8 cellular contexts compared by ENCODE assay signal in the genomic region with DNA sequence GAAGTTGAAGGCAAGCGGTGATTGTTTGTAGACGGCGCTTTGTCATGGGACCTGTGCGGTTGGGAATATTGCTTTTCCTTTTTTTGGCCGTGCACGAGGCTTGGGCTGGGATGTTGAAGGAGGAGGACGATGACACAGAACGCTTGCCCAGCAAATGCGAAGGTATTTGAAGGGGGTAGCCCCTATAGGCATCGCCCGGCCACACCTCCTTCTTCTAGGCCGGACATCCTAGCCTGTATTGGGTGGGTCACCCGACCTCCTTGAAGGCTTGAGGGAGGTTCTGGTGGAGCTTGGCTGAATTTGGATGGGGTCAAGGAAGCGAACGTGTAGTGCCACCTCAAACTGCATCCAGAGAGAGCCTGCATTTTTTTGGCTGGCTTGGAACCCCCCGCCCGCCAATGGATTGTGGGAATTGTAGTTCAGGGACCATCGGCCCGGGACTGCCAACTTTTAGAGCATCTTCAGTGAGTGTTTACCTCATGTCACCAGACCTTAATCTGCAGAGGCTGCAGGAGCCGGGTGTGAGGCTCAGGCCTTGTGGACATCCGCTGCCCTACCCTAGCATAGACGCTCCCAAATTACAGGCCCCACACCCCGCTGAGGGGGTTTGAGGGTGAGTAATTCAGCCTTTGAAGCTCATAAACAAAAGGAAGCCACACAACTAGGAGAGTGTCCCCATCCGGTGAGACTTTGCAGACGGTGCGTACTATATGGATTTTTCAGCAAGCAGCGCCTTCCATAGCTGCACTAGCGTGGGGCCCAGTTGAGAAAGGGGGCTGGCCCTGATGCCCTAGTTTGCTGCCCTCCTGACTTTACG. TPM values are rescaled to one million over a fixed set of nuclear protein-coding genes. Genes with fewer than 3 reads are reported as not detected.
DNase-seq lines count a peak whose midpoint lies in the region; ATAC-seq and TF ChIP-seq lines count a peak whose summit lies in the region.

No MANE protein-coding gene starts in this region.

- no peaks in the 10 kb centered on the region for H3K9me3 ChIP-seq in Loucy (ENCODE audit: insufficient read depth, low read depth, low read length)
- H3K9me3 ChIP-seq in WERI-Rb-1 (ENCODE audit: severe bottlenecking): no peaks in the 10 kb centered on the region

- H3K9ac ChIP-seq in Loucy (ENCODE audit: low read depth, low read length, poor library complexity, severe bottlenecking): peak overlapping the region; percentile 91

- ATAC-seq in left colon: peak; percentile 38

- peak overlapping the region; percentile 78 for H2AFZ ChIP-seq in Loucy (ENCODE audit: low read length)

- H3F3A ChIP-seq in Loucy (ENCODE audit: low read depth): no peaks in the 10 kb centered on the region; the same call in 1 of the 2 replicates

- TF ChIP-seq CTCF in GM10266 (IDR thresholded peaks at IDR 0.05; ENCODE audit: control insufficient read depth, insufficient read depth, low read depth, missing control alignments) (no peak), Loucy (conservative IDR thresholded peaks at IDR 0.05; ENCODE audit: low read length) (no peak), WERI-Rb-1 (IDR thresholded peaks at IDR 0.05; ENCODE audit: low read depth, low read length) (no peak), choroid plexus epithelial cell (conservative IDR thresholded peaks at IDR 0.05; ENCODE audit: low read depth, low read length) (no peak)

- H4K20me1 ChIP-seq in Loucy (ENCODE audit: insufficient read depth, low read length, poor library complexity, severe bottlenecking): peaks cover 4% of the 10 kb centered on the region

- peaks cover 33% of the 10 kb centered on the region for H3K79me2 ChIP-seq in Loucy (ENCODE audit: insufficient read depth, low read length)

- H3K27me3 ChIP-seq in Loucy (ENCODE audit: insufficient read depth, low read length, poor library complexity, severe bottlenecking) (no peaks in the 10 kb centered on the region), WERI-Rb-1 (ENCODE audit: insufficient read depth, low read depth, severe bottlenecking) (no peaks in the 10 kb centered on the region)

- H3K4me2 ChIP-seq in Loucy (ENCODE audit: low read depth, low read length, poor library complexity, severe bottlenecking): peak overlapping the region; percentile 91

- peak overlapping the region; percentile 90 for H3K27ac ChIP-seq in WERI-Rb-1

- intact Hi-C loops in left colon (cut with DNase I, micrococcal nuclease): no loop called here

- H3K36me3 ChIP-seq in Loucy (ENCODE audit: insufficient read depth, low read length): no peaks in the 10 kb centered on the region
- H3K36me3 ChIP-seq in WERI-Rb-1: peaks cover 2% of the 10 kb centered on the region

- peak overlapping the region; percentile 99 for H3K4me3 ChIP-seq in Loucy (ENCODE audit: low read length, poor library complexity, severe bottlenecking)
- peak overlapping the region; percentile 88 for H3K4me3 ChIP-seq in WERI-Rb-1 (ENCODE audit: low read depth, low read length)
- H3K4me3 ChIP-seq in choroid plexus epithelial cell (ENCODE audit: low read depth, low read length): peak overlapping the region; percentile 92

- H3K4me1 ChIP-seq in Loucy (ENCODE audit: insufficient read depth, low read length, poor library complexity, severe bottlenecking): peaks cover 19% of the 10 kb centered on the region

- H3K9me2 ChIP-seq in Loucy (replicated peaks; ENCODE audit: low read depth, low read length): no peaks in the 10 kb centered on the region

- peak; percentile 77 for DNase-seq in GM10266 (ENCODE audit: extremely low spot score)
- peak; percentile 72 for DNase-seq in GOT3 (lab: John Stamatoyannopoulos, UW)
- DNase-seq in WERI-Rb-1: peak; percentile 53
- DNase-seq in choroid plexus epithelial cell (ENCODE audit: low read depth): peak; percentile 60
- peak; percentile 57 to 58 for DNase-seq in left colon
- peak; percentile 75 for DNase-seq in stimulated activated CD4-positive, alpha-beta T cell treated with anti-CD3 and anti-CD28 coated beads, Interleukin-1b, Interleukin-23, amount 100 ng/mL, for 48 hours
- DNase-seq in KG1 (lab: John Stamatoyannopoulos, UW): no peak

RNA-seq across cellular contexts. Expression of a gene that starts 0.5 kb away (rescaled TPM):
- 1 to 10 TPM; 7.0 to 9.8 TPM for total RNA-seq in left colon

RNA-seq across cellular contexts. Expression of a gene that starts 0.8 kb away (rescaled TPM):
- 10 to 100 TPM; 28.7 to 33.1 TPM for total RNA-seq in left colon

RNA-seq across cellular contexts. Expression of a gene that starts 6.9 kb away (rescaled TPM):
- 1 to 10 TPM; 2.7 to 3.9 TPM for total RNA-seq in left colon

RNA-seq across cellular contexts. Expression of a gene that starts 18.5 kb away (rescaled TPM):
- total RNA-seq in left colon: 10 to 100 TPM; 20.2 to 20.8 TPM

RNA-seq across cellular contexts. Expression of a gene that starts 18.7 kb away (rescaled TPM):
- 10 to 100 TPM; 44.7 to 62.1 TPM for total RNA-seq in left colon
